In the genomic region with DNA sequence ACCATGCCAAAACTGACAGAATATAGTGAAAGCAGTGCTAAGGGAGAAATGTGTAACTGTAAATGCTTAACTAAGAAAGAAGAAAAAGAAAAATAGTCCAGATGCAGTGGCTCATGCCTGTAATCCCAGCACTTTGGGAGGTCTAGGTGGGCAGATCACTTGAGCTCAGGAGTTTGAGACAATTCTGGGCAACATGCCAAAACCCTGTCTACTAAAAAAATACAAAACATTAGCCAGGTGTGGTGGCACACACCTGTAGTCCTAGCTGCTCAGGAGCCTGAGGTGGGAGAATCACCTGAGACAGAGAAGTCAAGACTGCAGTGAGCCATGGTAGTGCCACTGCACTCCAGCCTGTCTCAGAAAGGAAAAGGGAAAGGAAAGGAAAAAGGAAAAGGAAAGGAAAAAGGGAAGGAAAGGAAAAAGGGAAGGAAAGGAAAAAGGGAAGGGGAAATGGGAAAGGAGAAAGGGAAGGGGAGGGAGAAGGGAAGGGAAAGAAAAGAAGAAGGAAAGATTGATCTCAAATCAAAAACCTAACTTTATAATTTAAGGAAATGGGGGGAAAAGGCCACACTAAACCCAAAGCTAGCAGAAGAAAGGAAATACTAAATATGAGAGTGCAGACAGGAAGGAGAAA, we compare ENCODE assay signal across 24 cellular contexts. TPM values are rescaled to one million over a fixed set of nuclear protein-coding genes. Genes with fewer than 3 reads are reported as not detected.
DNase-seq lines count a peak whose midpoint lies in the region; ATAC-seq and TF ChIP-seq lines count a peak whose summit lies in the region.
"Had no signal": no experiment of that assay in that cellular context is flagged by ENCODE, and none has a peak within 500 bp of the region (broad histone marks: within the 10 kb centered on the region; RNA-seq: fewer than 3 reads in every experiment).

No MANE protein-coding gene starts in this region.

- H3K9me3 Mint-ChIP-seq in WTC11: peaks cover 10% of the 10 kb centered on the region

- peaks cover 7% of the 10 kb centered on the region for H3K4me1 Mint-ChIP-seq in WTC11
- H3K4me1 Mint-ChIP-seq: B cell, mesothelial cell of epicardium had no signal

- DNase-seq in NCI-H1417 (lab: John Stamatoyannopoulos, UW): peak in 2 of 3 experiments; percentile 19 to 74
- no peak for DNase-seq in NCI-H1417 treated with DMSO at 0.1 percent for 48 hours (lab: John Stamatoyannopoulos, UW)
- DNase-seq in COR-L47 (lab: John Stamatoyannopoulos, UW): peak; percentile 66
- peak; percentile 61 for DNase-seq in NCI-H146 (lab: John Stamatoyannopoulos, UW)
- no peak for DNase-seq in WTC11 (ENCODE audit: low spot score)
- DNase-seq: activated naive CD4-positive, alpha-beta T cell; anterior cingulate cortex; cortex of kidney; EL; endodermal cell; H7; hypothalamus; IMR-90; left ventricle myocardium superior; naive thymus-derived CD4-positive, alpha-beta T cell; NCI-H1694 treated with DMSO at 0.1 percent for 48 hours; NCI-H446 treated with DMSO at 0.1 percent for 48 hours; occipital lobe; upper lobe of left lung had no signal

- CTCF ChIA-PET in WTC11 (lab: Charles Lee): interaction anchor here (1.4 kb wide), 1 partner anchor 20 kb away, joined by 6 read pairs; a partner anchor contains a TSS

- ATAC-seq in WTC11 (no peak), HG02678 (IDR thresholded peaks at IDR 0.05; ENCODE audit: unreplicated experiment) (no peak), GM21390 (IDR thresholded peaks at IDR 0.05; ENCODE audit: unreplicated experiment) (no peak), HG03108 (IDR thresholded peaks at IDR 0.05; ENCODE audit: unreplicated experiment) (no peak)
- ATAC-seq: left ventricle myocardium superior; naive thymus-derived CD4-positive, alpha-beta T cell had no signal

- H3K36me3 Mint-ChIP-seq in WTC11: peaks cover 10% of the 10 kb centered on the region

- POLR2A ChIA-PET in WTC11 (lab: Charles Lee): no interaction called here

- no peaks in the 10 kb centered on the region for H3K27me3 Mint-ChIP-seq in WTC11 (ENCODE audit: low read depth)
- H3K27me3 Mint-ChIP-seq: B cell; naive thymus-derived CD4-positive, alpha-beta T cell had no signal

- no peak for TF ChIP-seq CTCF in WTC11 (IDR thresholded peaks at IDR 0.05)

- H3K27ac Mint-ChIP-seq in WTC11: peak overlapping the region; percentile 42; the same call in 1 of the 2 replicates
- H3K27ac Mint-ChIP-seq: B cell, endodermal cell, mesothelial cell of epicardium had no signal

- no peak overlapping the region for H3K4me3 Mint-ChIP-seq in WTC11
- H3K4me3 Mint-ChIP-seq: B cell; endodermal cell; mesothelial cell of epicardium; naive thymus-derived CD4-positive, alpha-beta T cell had no signal

TF ChIP-seq in WTC11, 78 proteins besides CTCF, POLR2A, EP300 and RAD21:
- TF ChIP-seq NR1H2 (CRISPR knock-in tag; IDR thresholded peaks at IDR 0.05) (no peak), EMX1 (CRISPR knock-in tag; IDR thresholded peaks at IDR 0.05) (no peak), TCF7 (CRISPR knock-in tag; IDR thresholded peaks at IDR 0.05; ENCODE audit: low read depth) (no peak), ZNF671 (CRISPR knock-in tag; IDR thresholded peaks at IDR 0.05) (no peak), FOXJ3 (CRISPR knock-in tag; IDR thresholded peaks at IDR 0.05; ENCODE audit: borderline replicate concordance) (no peak), JUN (CRISPR knock-in tag; IDR thresholded peaks at IDR 0.05) (no peak), NFATC4 (CRISPR knock-in tag; IDR thresholded peaks at IDR 0.05) (no peak), TEAD4 (CRISPR knock-in tag; IDR thresholded peaks at IDR 0.05) (no peak), ETV6 (CRISPR knock-in tag; IDR thresholded peaks at IDR 0.05) (no peak)
- TF ChIP-seq, protein P1, sequence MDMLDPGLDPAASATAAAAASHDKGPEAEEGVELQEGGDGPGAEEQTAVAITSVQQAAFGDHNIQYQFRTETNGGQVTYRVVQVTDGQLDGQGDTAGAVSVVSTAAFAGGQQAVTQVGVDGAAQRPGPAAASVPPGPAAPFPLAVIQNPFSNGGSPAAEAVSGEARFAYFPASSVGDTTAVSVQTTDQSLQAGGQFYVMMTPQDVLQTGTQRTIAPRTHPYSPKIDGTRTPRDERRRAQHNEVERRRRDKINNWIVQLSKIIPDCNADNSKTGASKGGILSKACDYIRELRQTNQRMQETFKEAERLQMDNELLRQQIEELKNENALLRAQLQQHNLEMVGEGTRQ (CRISPR knock-in tag; IDR thresholded peaks at IDR 0.05): no peak
- TF ChIP-seq, protein P2, sequence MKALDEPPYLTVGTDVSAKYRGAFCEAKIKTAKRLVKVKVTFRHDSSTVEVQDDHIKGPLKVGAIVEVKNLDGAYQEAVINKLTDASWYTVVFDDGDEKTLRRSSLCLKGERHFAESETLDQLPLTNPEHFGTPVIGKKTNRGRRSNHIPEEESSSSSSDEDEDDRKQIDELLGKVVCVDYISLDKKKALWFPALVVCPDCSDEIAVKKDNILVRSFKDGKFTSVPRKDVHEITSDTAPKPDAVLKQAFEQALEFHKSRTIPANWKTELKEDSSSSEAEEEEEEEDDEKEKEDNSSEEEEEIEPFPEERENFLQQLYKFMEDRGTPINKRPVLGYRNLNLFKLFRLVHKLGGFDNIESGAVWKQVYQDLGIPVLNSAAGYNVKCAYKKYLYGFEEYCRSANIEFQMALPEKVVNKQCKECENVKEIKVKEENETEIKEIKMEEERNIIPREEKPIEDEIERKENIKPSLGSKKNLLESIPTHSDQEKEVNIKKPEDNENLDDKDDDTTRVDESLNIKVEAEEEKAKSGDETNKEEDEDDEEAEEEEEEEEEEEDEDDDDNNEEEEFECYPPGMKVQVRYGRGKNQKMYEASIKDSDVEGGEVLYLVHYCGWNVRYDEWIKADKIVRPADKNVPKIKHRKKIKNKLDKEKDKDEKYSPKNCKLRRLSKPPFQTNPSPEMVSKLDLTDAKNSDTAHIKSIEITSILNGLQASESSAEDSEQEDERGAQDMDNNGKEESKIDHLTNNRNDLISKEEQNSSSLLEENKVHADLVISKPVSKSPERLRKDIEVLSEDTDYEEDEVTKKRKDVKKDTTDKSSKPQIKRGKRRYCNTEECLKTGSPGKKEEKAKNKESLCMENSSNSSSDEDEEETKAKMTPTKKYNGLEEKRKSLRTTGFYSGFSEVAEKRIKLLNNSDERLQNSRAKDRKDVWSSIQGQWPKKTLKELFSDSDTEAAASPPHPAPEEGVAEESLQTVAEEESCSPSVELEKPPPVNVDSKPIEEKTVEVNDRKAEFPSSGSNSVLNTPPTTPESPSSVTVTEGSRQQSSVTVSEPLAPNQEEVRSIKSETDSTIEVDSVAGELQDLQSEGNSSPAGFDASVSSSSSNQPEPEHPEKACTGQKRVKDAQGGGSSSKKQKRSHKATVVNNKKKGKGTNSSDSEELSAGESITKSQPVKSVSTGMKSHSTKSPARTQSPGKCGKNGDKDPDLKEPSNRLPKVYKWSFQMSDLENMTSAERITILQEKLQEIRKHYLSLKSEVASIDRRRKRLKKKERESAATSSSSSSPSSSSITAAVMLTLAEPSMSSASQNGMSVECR (CRISPR knock-in tag; IDR thresholded peaks at IDR 0.05; ENCODE audit: borderline replicate concordance): no peak
- TF ChIP-seq, protein P3, sequence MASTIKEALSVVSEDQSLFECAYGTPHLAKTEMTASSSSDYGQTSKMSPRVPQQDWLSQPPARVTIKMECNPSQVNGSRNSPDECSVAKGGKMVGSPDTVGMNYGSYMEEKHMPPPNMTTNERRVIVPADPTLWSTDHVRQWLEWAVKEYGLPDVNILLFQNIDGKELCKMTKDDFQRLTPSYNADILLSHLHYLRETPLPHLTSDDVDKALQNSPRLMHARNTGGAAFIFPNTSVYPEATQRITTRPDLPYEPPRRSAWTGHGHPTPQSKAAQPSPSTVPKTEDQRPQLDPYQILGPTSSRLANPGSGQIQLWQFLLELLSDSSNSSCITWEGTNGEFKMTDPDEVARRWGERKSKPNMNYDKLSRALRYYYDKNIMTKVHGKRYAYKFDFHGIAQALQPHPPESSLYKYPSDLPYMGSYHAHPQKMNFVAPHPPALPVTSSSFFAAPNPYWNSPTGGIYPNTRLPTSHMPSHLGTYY (CRISPR knock-in tag; IDR thresholded peaks at IDR 0.05): no peak
- TF ChIP-seq, protein P4, sequence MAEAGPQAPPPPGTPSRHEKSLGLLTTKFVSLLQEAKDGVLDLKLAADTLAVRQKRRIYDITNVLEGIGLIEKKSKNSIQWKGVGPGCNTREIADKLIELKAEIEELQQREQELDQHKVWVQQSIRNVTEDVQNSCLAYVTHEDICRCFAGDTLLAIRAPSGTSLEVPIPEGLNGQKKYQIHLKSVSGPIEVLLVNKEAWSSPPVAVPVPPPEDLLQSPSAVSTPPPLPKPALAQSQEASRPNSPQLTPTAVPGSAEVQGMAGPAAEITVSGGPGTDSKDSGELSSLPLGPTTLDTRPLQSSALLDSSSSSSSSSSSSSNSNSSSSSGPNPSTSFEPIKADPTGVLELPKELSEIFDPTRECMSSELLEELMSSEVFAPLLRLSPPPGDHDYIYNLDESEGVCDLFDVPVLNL (CRISPR knock-in tag; IDR thresholded peaks at IDR 0.05; ENCODE audit: borderline replicate concordance, low read depth): no peak
- TF ChIP-seq, protein P5, sequence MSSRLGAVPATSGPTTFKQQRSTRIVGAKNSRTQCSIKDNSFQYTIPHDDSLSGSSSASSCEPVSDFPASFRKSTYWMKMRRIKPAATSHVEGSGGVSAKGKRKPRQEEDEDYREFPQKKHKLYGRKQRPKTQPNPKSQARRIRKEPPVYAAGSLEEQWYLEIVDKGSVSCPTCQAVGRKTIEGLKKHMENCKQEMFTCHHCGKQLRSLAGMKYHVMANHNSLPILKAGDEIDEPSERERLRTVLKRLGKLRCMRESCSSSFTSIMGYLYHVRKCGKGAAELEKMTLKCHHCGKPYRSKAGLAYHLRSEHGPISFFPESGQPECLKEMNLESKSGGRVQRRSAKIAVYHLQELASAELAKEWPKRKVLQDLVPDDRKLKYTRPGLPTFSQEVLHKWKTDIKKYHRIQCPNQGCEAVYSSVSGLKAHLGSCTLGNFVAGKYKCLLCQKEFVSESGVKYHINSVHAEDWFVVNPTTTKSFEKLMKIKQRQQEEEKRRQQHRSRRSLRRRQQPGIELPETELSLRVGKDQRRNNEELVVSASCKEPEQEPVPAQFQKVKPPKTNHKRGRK (CRISPR knock-in tag; IDR thresholded peaks at IDR 0.05; ENCODE audit: borderline replicate concordance): no peak

RNA-seq across cellular contexts. Expression of a gene that starts 20.3 kb away (rescaled TPM):
- total RNA-seq in WTC11 (2021): 2.8 to 3.0 TPM (median 3.0 TPM) in 3 replicates

RNA-seq across cellular contexts. Expression of a gene that starts 40.9 kb away (rescaled TPM):
- total RNA-seq in WTC11 (2021): 8.4 to 8.9 TPM (median 8.8 TPM) in 3 replicates
- total RNA-seq: IMR-90 had no signal

Comparison
In these comparisons a context has a peak if more than half of its experiments do, and no peak if none do; other contexts are left out.
1. DNase-seq: peak in NCI-H1417 (2 of 3), COR-L47 (single experiment) and NCI-H146 (single experiment); none in NCI-H1417 treated with DMSO at 0.1 percent for 48 hours (single experiment) and WTC11 (single experiment).